Comparison of ENCODE assay signal across 20 cellular contexts in the genomic region with DNA sequence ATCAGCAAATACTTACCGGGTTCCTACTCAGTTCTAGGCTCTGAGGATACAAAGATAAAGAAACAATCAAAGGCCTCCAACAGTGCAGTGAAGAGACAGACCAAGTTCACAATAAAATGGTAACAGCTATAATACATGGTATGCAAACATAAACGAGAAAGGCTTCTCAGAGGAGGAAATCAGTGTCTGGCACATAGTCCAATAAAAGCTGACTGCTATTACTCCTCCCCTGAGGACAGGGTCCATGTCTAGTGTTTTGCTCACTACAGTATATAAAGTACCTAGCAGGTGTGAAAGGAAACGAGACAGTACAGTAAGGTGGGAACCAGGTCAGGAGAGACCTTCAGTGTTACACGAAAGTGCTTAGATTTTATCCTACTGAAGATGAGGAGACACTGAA.
"Had no signal": no experiment of that assay in that cellular context is flagged by ENCODE, and none has a peak within 500 bp of the region (broad histone marks: within the 10 kb centered on the region; RNA-seq: fewer than 3 reads in every experiment).

No MANE protein-coding gene starts in this region.

- H3K27me3 ChIP-seq: dorsolateral prefrontal cortex, right atrium auricular region, sigmoid colon, spleen, testis, tibial artery, upper lobe of left lung had no signal

- DNase-seq: dorsolateral prefrontal cortex; effector CD4-positive, alpha-beta T cell; naive thymus-derived CD4-positive, alpha-beta T cell; nucleus accumbens; sigmoid colon; spleen; stimulated activated CD4-positive, alpha-beta T cell treated with anti-CD3 and anti-CD28 coated beads, Interleukin-4, amount 100 ng/mL, for 4 hours; stimulated activated naive CD8-positive, alpha-beta T cell treated with anti-CD3 and anti-CD28 coated beads, Interleukin-15, Interleukin-2, amounts not matched to agents 100 U/mL and 50 U/mL, for 24 hours; substantia nigra; testis; tibial artery; upper lobe of left lung had no signal

- FAIRE-seq: frontal cortex, keratinocyte, urothelium cell line had no signal

- ATAC-seq: left lobe of liver; naive thymus-derived CD4-positive, alpha-beta T cell; stimulated activated memory B cell treated with anti-CD40 and anti-IgM and Interleukin-4, amounts not matched to agents 10 μg/mL and 1 μg/mL and 100 μg/mL, for 72 hours; stimulated activated naive CD8-positive, alpha-beta T cell treated with anti-CD3 and anti-CD28 coated beads, Interleukin-15, Interleukin-2, amounts not matched to agents 100 U/mL and 50 U/mL, for 24 hours had no signal

- H3K4me3 ChIP-seq: dorsolateral prefrontal cortex, lung, prostate gland, right atrium auricular region, sigmoid colon, spleen, testis, tibial artery, upper lobe of left lung had no signal

- H3K36me3 ChIP-seq: prostate gland had no signal

- H3K4me1 ChIP-seq: prostate gland, testis had no signal

- H3K27ac ChIP-seq: dorsolateral prefrontal cortex, prostate gland, right atrium auricular region, sigmoid colon, spleen, testis, tibial artery, upper lobe of left lung had no signal

- H3K9me3 ChIP-seq: prostate gland, right atrium auricular region, sigmoid colon, spleen, testis, tibial artery, upper lobe of left lung had no signal
